In genomic region chr5:169301386-169301930, GRCh38 we compare ENCODE assay signal across 10 cellular contexts. TPM values are rescaled to one million over a fixed set of nuclear protein-coding genes. Genes with fewer than 3 reads are reported as not detected.
A peak's percentile ranks its signal among the peaks of the same experiment; 100 is the strongest.
DNase-seq lines count a peak whose midpoint lies in the region; ATAC-seq and TF ChIP-seq lines count a peak whose summit lies in the region.
"Had no signal": no experiment of that assay in that cellular context is flagged by ENCODE, and none has a peak within 500 bp of the region (broad histone marks: within the 10 kb centered on the region; RNA-seq: fewer than 3 reads in every experiment).

No MANE protein-coding gene starts in this region.

- POLR2A ChIA-PET in activated CD8-positive, alpha-beta T cell treated with anti-CD3 and anti-CD28 coated beads for 36 hours (lab: Charles Lee) = no interaction called here

- in situ Hi-C loops in astrocyte of the cerebellum (cut with HindIII; ENCODE audit: low sequenced_read_pairs) = no loop called here

- H3K9me3 Mint-ChIP-seq in activated CD8-positive, alpha-beta T cell treated with anti-CD3 and anti-CD28 coated beads for 36 hours = no peaks in the 10 kb centered on the region

- DNase-seq in Daoy (ENCODE audit: low read depth) = peak; percentile 36
- no peak for DNase-seq in astrocyte of the cerebellum (ENCODE audit: low read depth)
- no peak for DNase-seq in right atrium auricular region (ENCODE audit: low spot score)
- no peak for DNase-seq in psoas muscle
- no peak for DNase-seq in NCI-H524 (lab: John Stamatoyannopoulos, UW)
- no peak for DNase-seq in OCI-M1 (lab: John Stamatoyannopoulos, UW)
- no peak for DNase-seq in activated CD8-positive, alpha-beta T cell treated with anti-CD3 and anti-CD28 coated beads for 36 hours
- DNase-seq: activated effector memory CD4-positive, alpha-beta T cell treated with anti-CD3 and anti-CD28 coated beads, Interleukin-2, amount 50 U/mL, for 16 hours; CD4-positive, CD25-positive, alpha-beta regulatory T cell had no signal

- H3K27ac ChIP-seq in right atrium auricular region = peak overlapping the region; percentile 57 to 84
- no peak overlapping the region for H3K27ac ChIP-seq in psoas muscle

- H3K4me3 ChIP-seq in astrocyte of the cerebellum (ENCODE audit: low read depth, low read length) = peak overlapping the region; percentile 47
- peak overlapping the region; percentile 64 to 66 for H3K4me3 ChIP-seq in right atrium auricular region
- peak overlapping the region; percentile 58 for H3K4me3 ChIP-seq in psoas muscle

- H3K36me3 ChIP-seq in right atrium auricular region = no peaks in the 10 kb centered on the region
- H3K36me3 ChIP-seq in psoas muscle (ENCODE audit: insufficient read depth in 1 of 2, low read depth in 1 of 2) = no peaks in the 10 kb centered on the region

- H3K9me3 ChIP-seq in right atrium auricular region = no peaks in the 10 kb centered on the region
- H3K9me3 ChIP-seq in psoas muscle = no peaks in the 10 kb centered on the region

- H3K4me1 ChIP-seq in right atrium auricular region = peaks cover 0 to 22% of the 10 kb centered on the region in 2 donors
- H3K4me1 ChIP-seq in psoas muscle = no peaks in the 10 kb centered on the region

- H3K36me3 Mint-ChIP-seq in activated CD8-positive, alpha-beta T cell treated with anti-CD3 and anti-CD28 coated beads for 36 hours (ENCODE audit: low read depth) = no peaks in the 10 kb centered on the region
- H3K36me3 Mint-ChIP-seq: CD4-positive, CD25-positive, alpha-beta regulatory T cell had no signal

- intact Hi-C loops in psoas muscle (cut with DNase I) = loop anchor here (5.0 to 10.0 kb wide), 3 partner anchors 243 to 624 kb away; no protein-coding TSS in a partner anchor
- intact Hi-C loops in activated CD8-positive, alpha-beta T cell treated with anti-CD3 and anti-CD28 coated beads for 36 hours (cut with micrococcal nuclease) = loop anchor here (10.0 kb wide), 1 partner anchor 627 kb away; no protein-coding TSS in a partner anchor

- CTCF ChIA-PET in activated CD8-positive, alpha-beta T cell treated with anti-CD3 and anti-CD28 coated beads for 36 hours (lab: Charles Lee) = interaction anchor here (1.7 kb wide), 1 partner anchor 28 kb away, joined by 4 read pairs; no protein-coding TSS in a partner anchor

- WGBS in psoas muscle, 3 donors = 7 to 10% (median 8%) methylated on average over 18 of the region's 18 CpGs

- TF ChIP-seq CTCF in astrocyte of the cerebellum (IDR thresholded peaks at IDR 0.05; ENCODE audit: low read depth, low read length, missing control alignments) (no peak), right atrium auricular region (IDR thresholded peaks at IDR 0.05) (no peak), psoas muscle (IDR thresholded peaks at IDR 0.05) (no peak)
- no peak for TF ChIP-seq CTCF in activated CD8-positive, alpha-beta T cell treated with anti-CD3 and anti-CD28 coated beads for 36 hours (IDR thresholded peaks at IDR 0.05)

- H3K27me3 ChIP-seq in right atrium auricular region (no peaks in the 10 kb centered on the region), psoas muscle (ENCODE audit: insufficient read depth in 3 of 3, low read length in 2 of 3) (peaks cover 0 to 49% (median 18%) of the 10 kb centered on the region in 3 donors)

- peaks cover 47% of the 10 kb centered on the region for H3K27me3 Mint-ChIP-seq in activated CD8-positive, alpha-beta T cell treated with anti-CD3 and anti-CD28 coated beads for 36 hours

- H3K27ac Mint-ChIP-seq in activated CD8-positive, alpha-beta T cell treated with anti-CD3 and anti-CD28 coated beads for 36 hours = no peak overlapping the region
- H3K27ac Mint-ChIP-seq: CD4-positive, CD25-positive, alpha-beta regulatory T cell had no signal

- ATAC-seq in psoas muscle (no peak), GM18519 (IDR thresholded peaks at IDR 0.05; ENCODE audit: low FRiP score, unreplicated experiment) (no peak)
- ATAC-seq in activated CD8-positive, alpha-beta T cell treated with anti-CD3 and anti-CD28 coated beads for 36 hours = no peak

- no peak overlapping the region for H3K4me3 Mint-ChIP-seq in activated CD8-positive, alpha-beta T cell treated with anti-CD3 and anti-CD28 coated beads for 36 hours

- H3K4me1 Mint-ChIP-seq in activated CD8-positive, alpha-beta T cell treated with anti-CD3 and anti-CD28 coated beads for 36 hours (ENCODE audit: low read depth) = peaks cover 10% of the 10 kb centered on the region

RNA-seq across cellular contexts. Expression of gene SLIT3, which starts 0.5 kb away (rescaled TPM):
- 3.4 and 3.5 TPM in 2 replicates for total RNA-seq in Daoy (2014; rRNA removed; shearing (Covaris generic))
- total RNA-seq in right atrium auricular region (10 to 100 TPM; 66.1 to 85.8 TPM), psoas muscle (1 to 10 TPM; 2.1 to 5.9 (median 2.9) TPM)
- polyA plus RNA-seq in psoas muscle = under 1 TPM; 0.81 to 0.89 (median 0.84) TPM
- total RNA-seq in activated CD8-positive, alpha-beta T cell treated with anti-CD3 and anti-CD28 coated beads for 36 hours = under 1 TPM; 0.69 to 0.74 TPM
- total RNA-seq: CD4-positive, CD25-positive, alpha-beta regulatory T cell had no signal
- polyA plus RNA-seq: CD4-positive, CD25-positive, alpha-beta regulatory T cell had no signal

Comparison
In these comparisons a context has a peak if more than half of its experiments do, and no peak if none do; other contexts are left out.
1. RNA of gene SLIT3, which starts 0.5 kb away (total RNA-seq): 66.1 to 85.8 TPM in right atrium auricular region; 3.4 to 3.5 TPM in Daoy, 2.1 to 5.9 TPM in psoas muscle and 0.69 to 0.74 TPM in activated CD8-positive, alpha-beta T cell treated with anti-CD3 and anti-CD28 coated beads for 36 hours; every median in the first group is over 4 times any median in the second.
2. Peak in every context shown above with its lines, with median percentiles within 50 percentile points of each other: H3K4me3 ChIP-seq.